ENCODE assay signal across 8 cellular contexts in the genomic region with DNA sequence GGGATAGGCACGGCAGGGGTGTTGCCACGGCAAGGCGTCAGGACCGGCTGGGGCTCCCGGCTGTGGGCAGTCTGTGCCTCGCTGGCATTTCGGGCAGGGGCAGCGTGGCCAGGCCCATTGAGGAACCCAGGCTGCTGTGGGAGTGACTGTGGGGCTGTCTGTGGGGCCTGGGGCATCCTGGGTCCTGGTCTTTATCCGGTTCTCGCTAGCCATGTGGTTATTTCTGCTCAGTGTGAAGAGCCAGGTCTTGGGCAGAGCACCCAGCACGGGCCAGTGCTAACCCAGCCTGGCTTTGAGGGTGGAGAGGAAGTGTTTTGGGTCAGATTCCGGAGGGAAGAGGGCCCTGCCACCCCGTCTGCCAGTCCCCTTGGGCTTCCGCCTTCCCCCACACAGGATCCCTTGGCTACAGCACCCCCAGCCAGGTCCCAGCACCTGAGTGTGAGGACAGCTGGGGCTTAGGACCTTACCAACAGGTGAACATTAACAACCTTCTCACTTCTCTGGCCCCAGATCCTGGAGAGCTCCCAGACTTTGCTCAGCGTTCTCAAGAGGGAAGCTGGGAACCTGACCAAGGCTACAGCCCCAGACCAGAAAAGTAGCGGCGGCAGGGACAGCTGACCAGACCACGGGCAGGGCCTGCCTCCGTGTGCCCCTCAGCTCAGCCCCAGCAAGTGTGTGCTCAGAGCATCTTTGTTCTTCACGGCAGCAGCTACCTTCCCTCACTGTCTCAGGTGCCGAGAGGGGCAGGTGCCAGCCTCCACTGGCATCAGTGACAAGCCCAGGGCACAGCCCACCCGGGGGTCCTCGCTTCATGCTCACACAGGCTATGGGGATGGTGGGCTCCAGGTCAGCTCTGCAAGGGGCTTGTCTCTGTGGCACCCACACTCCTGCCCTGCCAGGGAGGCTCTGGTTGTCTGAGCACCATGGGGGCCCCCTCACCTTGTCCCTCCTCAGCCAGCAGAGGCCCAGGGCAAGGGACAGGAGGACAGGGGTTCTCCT. TPM values are rescaled to one million over a fixed set of nuclear protein-coding genes. Genes with fewer than 3 reads are reported as not detected.
DNase-seq lines count a peak whose midpoint lies in the region; ATAC-seq, FAIRE-seq and TF ChIP-seq lines count a peak whose summit lies in the region.

No MANE protein-coding gene starts in this region.

- H3K36me3 ChIP-seq in HAP-1 (replicated peaks) = peaks cover 32% of the 10 kb centered on the region
- H3K36me3 ChIP-seq in WERI-Rb-1 = peaks cover 4% of the 10 kb centered on the region; the same call in 1 of the 2 replicates
- H3K36me3 ChIP-seq in hepatocyte (replicated peaks; ENCODE audit: insufficient read depth, low read depth) = no peaks in the 10 kb centered on the region
- H3K36me3 ChIP-seq in small intestine (ENCODE audit: control insufficient read depth in 2 of 2, insufficient read depth in 2 of 2, low read length in 2 of 2) = no peaks in the 10 kb centered on the region

- no peaks in the 10 kb centered on the region for H3K9me2 ChIP-seq in hepatocyte (replicated peaks; ENCODE audit: insufficient read depth)

- ATAC-seq in GM21528 (IDR thresholded peaks at IDR 0.05; ENCODE audit: low FRiP score, unreplicated experiment) = no peak

- in situ Hi-C loops in HAP-1 (cut with MboI; ENCODE audit: low sequenced_read_pairs) = no loop called here

- H3K9me3 ChIP-seq in HAP-1 (no peaks in the 10 kb centered on the region), WERI-Rb-1 (ENCODE audit: severe bottlenecking) (no peaks in the 10 kb centered on the region), hepatocyte (ENCODE audit: low read depth) (no peaks in the 10 kb centered on the region), small intestine (ENCODE audit: control insufficient read depth, low read depth) (no peaks in the 10 kb centered on the region)

- H2AFZ ChIP-seq in hepatocyte = no peak overlapping the region

- H3K4me3 ChIP-seq in HAP-1 (peak overlapping the region; percentile 100), WERI-Rb-1 (ENCODE audit: low read depth, low read length) (peak overlapping the region; percentile 60), hepatocyte (peak overlapping the region; percentile 62), small intestine (ENCODE audit: low read depth in 1 of 2, low read length in 2 of 2) (peak overlapping the region; percentile 84 to 89)

- H3K79me2 ChIP-seq in hepatocyte = peaks cover 71% of the 10 kb centered on the region

- TF ChIP-seq CTCF in WERI-Rb-1 (IDR thresholded peaks at IDR 0.05; ENCODE audit: low read depth, low read length) (no peak), hepatocyte (IDR thresholded peaks at IDR 0.05; ENCODE audit: poor library complexity) (no peak)

- peak overlapping the region; percentile 92 for H3K4me2 ChIP-seq in hepatocyte

- no peaks in the 10 kb centered on the region for H3K27me3 ChIP-seq in HAP-1 (ENCODE audit: low read depth)
- H3K27me3 ChIP-seq in WERI-Rb-1 (ENCODE audit: insufficient read depth, low read depth, severe bottlenecking) = no peaks in the 10 kb centered on the region
- H3K27me3 ChIP-seq in hepatocyte = no peaks in the 10 kb centered on the region
- H3K27me3 ChIP-seq in small intestine (ENCODE audit: control insufficient read depth in 2 of 2, insufficient read depth in 2 of 2, low read length in 2 of 2) = no peaks in the 10 kb centered on the region

- DNase-seq in HAP-1 (ENCODE audit: low spot score in 2 of 2) = no peak
- no peak for DNase-seq in WERI-Rb-1
- DNase-seq in hepatocyte (ENCODE audit: low spot score) = no peak
- DNase-seq in small intestine = no peak
- no peak for DNase-seq in activated CD4-positive, alpha-beta T cell treated with anti-CD3 and anti-CD28 coated beads for 4 hours
- no peak for DNase-seq in NCI-H446 (lab: John Stamatoyannopoulos, UW)
- DNase-seq in cortex of kidney (lab: John Stamatoyannopoulos, UW) = no peak

- peaks cover 37% of the 10 kb centered on the region for H4K20me1 ChIP-seq in hepatocyte (ENCODE audit: insufficient read depth, poor library complexity, severe bottlenecking)

- peaks cover 18% of the 10 kb centered on the region for H3K4me1 ChIP-seq in HAP-1
- peaks cover 26% of the 10 kb centered on the region for H3K4me1 ChIP-seq in hepatocyte (ENCODE audit: insufficient read depth)
- peaks cover 3 to 19% of the 10 kb centered on the region in 2 donors for H3K4me1 ChIP-seq in small intestine (ENCODE audit: control insufficient read depth in 2 of 2, insufficient read depth in 1 of 2, low read depth in 1 of 2, low read length in 1 of 2)

- no peak for FAIRE-seq in small intestine (lab: Jason Lieb, UNC)

- H3K27ac ChIP-seq in WERI-Rb-1 = peak overlapping the region; percentile 87
- peak overlapping the region; percentile 98 for H3K27ac ChIP-seq in hepatocyte
- H3K27ac ChIP-seq in small intestine (ENCODE audit: low read depth in 1 of 2, low read length in 1 of 2) = peak overlapping the region; percentile 96

- WGBS in hepatocyte (ENCODE audit: low lambda C conversion rate, missing lambda C conversion rate) = 46% methylated on average over 23 of the region's 23 CpGs
- 14 to 32% (median 25%) methylated on average over 23 of the region's 23 CpGs for WGBS in small intestine, 3 donors

RNA-seq across cellular contexts. Expression of a gene that starts 1.1 kb away (rescaled TPM):
- total RNA-seq in hepatocyte = 74.3 and 82.2 TPM in 2 replicates
- polyA plus RNA-seq in hepatocyte (128 and 137 TPM in 2 replicates), small intestine (100 to 1,000 TPM in 2 of 3 donors, 10 to 100 TPM in 1; 92.0 to 146 (median 113) TPM)

RNA-seq across cellular contexts. Expression of a gene that starts 1.2 kb away (rescaled TPM):
- 21.3 and 26.2 TPM in 2 replicates for total RNA-seq in hepatocyte
- polyA plus RNA-seq in hepatocyte = 12.2 and 16.2 TPM in 2 replicates
- polyA plus RNA-seq in small intestine = 10 to 100 TPM; 20.0 to 39.6 (median 34.4) TPM

RNA-seq across cellular contexts. Expression of a gene that starts 10.9 kb away (rescaled TPM):
- total RNA-seq in hepatocyte = 27.6 and 34.4 TPM in 2 replicates
- polyA plus RNA-seq in hepatocyte = 82.3 and 104 TPM in 2 replicates
- polyA plus RNA-seq in small intestine = 10 to 100 TPM; 57.0 to 98.4 (median 74.8) TPM

RNA-seq across cellular contexts. Expression of a gene that starts 15.9 kb away (rescaled TPM):
- 37.6 and 43.5 TPM in 2 replicates for total RNA-seq in hepatocyte
- 48.3 and 60.7 TPM in 2 replicates for polyA plus RNA-seq in hepatocyte
- 10 to 100 TPM; 33.0 to 38.2 (median 35.3) TPM for polyA plus RNA-seq in small intestine

RNA-seq across cellular contexts. Expression of a gene that starts 15.9 kb away (rescaled TPM):
- total RNA-seq in hepatocyte = 4.4 and 7.8 TPM in 2 replicates
- polyA plus RNA-seq in hepatocyte (12.3 and 17.6 TPM in 2 replicates), small intestine (10 to 100 TPM in 2 of 3 donors, 1 to 10 TPM in 1; 9.2 to 15.3 (median 14.3) TPM)
